ENCODE assay signal across 7 cellular contexts in genomic region chr6:128491643-128492206, GRCh38. TPM values are rescaled to one million over a fixed set of nuclear protein-coding genes. Genes with fewer than 3 reads are reported as not detected.
DNase-seq lines count a peak whose midpoint lies in the region; ATAC-seq, FAIRE-seq and TF ChIP-seq lines count a peak whose summit lies in the region.

No MANE protein-coding gene starts in this region.

- H3K4me2 ChIP-seq in KMS-11: peak overlapping the region; percentile 68
- no peak overlapping the region for H3K4me2 ChIP-seq in mesenchymal stem cell (ENCODE audit: low read length, poor library complexity, severe bottlenecking)

- H3K27me3 ChIP-seq in KMS-11 (ENCODE audit: insufficient read depth, low read depth): no peaks in the 10 kb centered on the region
- no peaks in the 10 kb centered on the region for H3K27me3 ChIP-seq in bronchial epithelial cell (ENCODE audit: control insufficient read depth, insufficient read depth, low read length)
- H3K27me3 ChIP-seq in mesenchymal stem cell (ENCODE audit: control insufficient read depth in 1 of 2, insufficient read depth in 1 of 2, low read length in 2 of 2): no peaks in the 10 kb centered on the region
- no peaks in the 10 kb centered on the region for H3K27me3 ChIP-seq in vagina

- WGBS in mesenchymal stem cell: 93% methylated on average over 8 of the region's 8 CpGs

- H3K36me3 ChIP-seq in KMS-11 (ENCODE audit: insufficient read depth) (no peaks in the 10 kb centered on the region), bronchial epithelial cell (ENCODE audit: control insufficient read depth, insufficient read depth, low read length) (peaks cover 1% of the 10 kb centered on the region), mesenchymal stem cell (ENCODE audit: control insufficient read depth in 1 of 2, insufficient read depth in 2 of 2, low read depth in 1 of 2, low read length in 2 of 2) (no peaks in the 10 kb centered on the region), vagina (no peaks in the 10 kb centered on the region)

- H3K79me1 ChIP-seq in mesenchymal stem cell (replicated peaks; ENCODE audit: low read length, poor library complexity, severe bottlenecking): peaks cover 22% of the 10 kb centered on the region

- H3K4ac ChIP-seq in mesenchymal stem cell (ENCODE audit: low read depth in 1 of 2, low read length in 2 of 2): no peak overlapping the region

- no peak for TF ChIP-seq POLR2A in vagina (IDR thresholded peaks at IDR 0.05)

- H4K8ac ChIP-seq in mesenchymal stem cell (ENCODE audit: low read length): no peak overlapping the region

- H3K18ac ChIP-seq in mesenchymal stem cell (ENCODE audit: low read depth in 1 of 2, low read length in 2 of 2): peak overlapping the region in 1 of 2 experiments; percentile 46

- H3K9me3 ChIP-seq in mesenchymal stem cell (ENCODE audit: control insufficient read depth, low read length): no peaks in the 10 kb centered on the region
- no peaks in the 10 kb centered on the region for H3K9me3 ChIP-seq in vagina

- ATAC-seq in GM21423 (IDR thresholded peaks at IDR 0.05; ENCODE audit: unreplicated experiment) (peak; percentile 53), GM19035 (IDR thresholded peaks at IDR 0.05; ENCODE audit: unreplicated experiment) (no peak)

- H3K4me3 ChIP-seq in KMS-11 (IDR thresholded peaks at IDR 0.05; ENCODE audit: insufficient read depth, low read depth, low read length) (no peak overlapping the region), bronchial epithelial cell (ENCODE audit: low read depth, low read length) (peak overlapping the region; percentile 30), mesenchymal stem cell (ENCODE audit: insufficient read depth in 1 of 2, low read depth in 1 of 2, low read length in 2 of 2) (peak overlapping the region in 1 of 2 experiments; percentile 72), vagina (peak overlapping the region; percentile 36 to 42)

- H3K27me3 Mint-ChIP-seq in CD14-positive monocyte (ENCODE audit: low read depth in 3 of 3): peaks cover 0 to 2% (median 0%) of the 10 kb centered on the region in 3 donors

- H4K91ac ChIP-seq in mesenchymal stem cell (ENCODE audit: low read length): no peak overlapping the region

- intact Hi-C loops in vagina (cut with DNase I) (no loop called here), CD14-positive monocyte (cut with micrococcal nuclease) (no loop called here)

- H3K9ac ChIP-seq in KMS-11 (no peak overlapping the region; the same call in 1 of the 2 replicates), mesenchymal stem cell (ENCODE audit: low read length) (peak overlapping the region; percentile 90)

- H3K4me1 Mint-ChIP-seq in CD14-positive monocyte: no peaks in the 10 kb centered on the region

- H3K4me1 ChIP-seq in KMS-11 (ENCODE audit: low read depth, poor library complexity, severe bottlenecking): peaks cover 78% of the 10 kb centered on the region
- H3K4me1 ChIP-seq in mesenchymal stem cell (ENCODE audit: control insufficient read depth, insufficient read depth, low read depth, low read length): peaks cover 3% of the 10 kb centered on the region
- peaks cover 29% of the 10 kb centered on the region for H3K4me1 ChIP-seq in vagina

- TF ChIP-seq CTCF in KMS-11 (conservative IDR thresholded peaks at IDR 0.05; ENCODE audit: low read depth, low read length) (no peak), bronchial epithelial cell (IDR thresholded peaks at IDR 0.05; ENCODE audit: insufficient read depth, low read length, severe bottlenecking) (no peak), vagina (IDR thresholded peaks at IDR 0.05) (no peak), CD14-positive monocyte (IDR thresholded peaks at IDR 0.05) (no peak)

- H4K20me1 ChIP-seq in KMS-11 (ENCODE audit: insufficient read depth): no peaks in the 10 kb centered on the region

- no peak overlapping the region for H2BK15ac ChIP-seq in mesenchymal stem cell (ENCODE audit: low read depth, poor library complexity, severe bottlenecking)

- peaks cover 0 to 3% (median 0%) of the 10 kb centered on the region in 7 donors for H3K9me3 Mint-ChIP-seq in CD14-positive monocyte

- H2BK120ac ChIP-seq in mesenchymal stem cell (ENCODE audit: low read depth, low read length): no peak overlapping the region

- peak; percentile 73 for DNase-seq in bronchial epithelial cell (ENCODE audit: low read depth)
- DNase-seq in mesenchymal stem cell: peak; percentile 72
- no peak for DNase-seq in vagina (ENCODE audit: extremely low spot score in 2 of 2)
- no peak for DNase-seq in CD14-positive monocyte (ENCODE audit: low spot score)

- FAIRE-seq in bronchial epithelial cell (lab: Jason Lieb, UNC): no peak

- H3K27ac ChIP-seq in KMS-11: peak overlapping the region; percentile 62
- H3K27ac ChIP-seq in mesenchymal stem cell (ENCODE audit: low read length, poor library complexity, severe bottlenecking): no peak overlapping the region
- H3K27ac ChIP-seq in vagina: peak overlapping the region; percentile 42

- peaks cover 31% of the 10 kb centered on the region for H3K79me2 ChIP-seq in KMS-11 (ENCODE audit: insufficient read depth, low read depth)

- no peak overlapping the region for H3K4me3 Mint-ChIP-seq in CD14-positive monocyte

- no peak overlapping the region for H3K23ac ChIP-seq in mesenchymal stem cell (ENCODE audit: low read length in 2 of 2)

- H2BK12ac ChIP-seq in mesenchymal stem cell (ENCODE audit: low read length in 2 of 2): no peak overlapping the region

- H3K36me3 Mint-ChIP-seq in CD14-positive monocyte: no peaks in the 10 kb centered on the region

- no peak overlapping the region for H3K27ac Mint-ChIP-seq in CD14-positive monocyte

- no peak overlapping the region for H2AFZ ChIP-seq in KMS-11 (ENCODE audit: low read depth)
- H2AFZ ChIP-seq in mesenchymal stem cell (ENCODE audit: low read depth, low read length): no peak overlapping the region

- H2AK5ac ChIP-seq in mesenchymal stem cell (ENCODE audit: low read length, severe bottlenecking): no peak overlapping the region

- H3K14ac ChIP-seq in mesenchymal stem cell (ENCODE audit: low read length in 2 of 2): no peak overlapping the region

- H2BK5ac ChIP-seq in mesenchymal stem cell (ENCODE audit: low read depth, low read length, poor library complexity, severe bottlenecking): no peak overlapping the region

RNA-seq across cellular contexts. Expression of gene PTPRK, which starts 28.7 kb away (rescaled TPM):
- total RNA-seq in bronchial epithelial cell (48.4 and 75.1 TPM in 2 replicates), vagina (82.5 TPM)
- polyA plus RNA-seq in mesenchymal stem cell (2013, experiment 1 of 2): 48.5 TPM
- polyA plus RNA-seq in mesenchymal stem cell (2013, experiment 2 of 2): 49.0 TPM
- not detected for polyA plus RNA-seq in CD14-positive monocyte

Comparison
In these comparisons a context has a peak if more than half of its experiments do, and no peak if none do; other contexts are left out.
1. DNase-seq: peak in bronchial epithelial cell (single experiment) and mesenchymal stem cell (single experiment); none in vagina (0 of 2) and CD14-positive monocyte (single experiment).